ENCODE assay signal across 15 cellular contexts in the genomic region with DNA sequence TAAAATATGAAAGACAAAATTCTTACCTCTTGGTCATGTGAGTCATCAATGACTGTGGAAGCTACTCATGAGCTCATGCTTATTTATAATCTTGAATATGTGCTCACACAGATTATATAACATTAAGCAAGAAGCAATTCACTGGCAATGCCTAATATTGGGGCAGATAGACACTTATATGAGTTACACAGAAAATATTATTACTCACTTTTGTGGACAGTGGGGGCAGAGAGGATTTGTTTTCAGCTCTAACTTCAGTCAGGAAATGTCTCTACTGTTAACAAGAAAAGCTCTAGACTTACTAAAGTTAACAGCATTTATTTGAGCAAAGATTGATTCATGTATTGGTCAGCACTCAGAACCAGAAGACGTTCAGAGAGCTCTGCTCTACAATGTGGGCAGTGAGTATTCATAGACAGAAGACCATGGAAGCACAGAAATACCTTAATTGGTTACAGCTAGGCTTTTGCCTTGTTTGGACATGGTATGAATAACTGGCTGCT.
DNase-seq lines count a peak whose midpoint lies in the region; ATAC-seq, FAIRE-seq and TF ChIP-seq lines count a peak whose summit lies in the region.
"Had no signal": no experiment of that assay in that cellular context is flagged by ENCODE, and none has a peak within 500 bp of the region (broad histone marks: within the 10 kb centered on the region; RNA-seq: fewer than 3 reads in every experiment).

No MANE protein-coding gene starts in this region.

- no peaks in the 10 kb centered on the region for H3K79me2 ChIP-seq in smooth muscle cell (ENCODE audit: low read depth)

- H3K27me3 ChIP-seq in bronchial epithelial cell (ENCODE audit: control insufficient read depth, insufficient read depth, low read length) = no peaks in the 10 kb centered on the region
- H3K27me3 ChIP-seq in smooth muscle cell (ENCODE audit: low read depth) = no peaks in the 10 kb centered on the region
- no peaks in the 10 kb centered on the region for H3K27me3 ChIP-seq in uterus
- no peaks in the 10 kb centered on the region for H3K27me3 ChIP-seq in adrenal gland
- H3K27me3 ChIP-seq: colonic mucosa, left lung, right atrium auricular region had no signal

- H3K4me3 Mint-ChIP-seq in activated CD8-positive, alpha-beta T cell treated with anti-CD3 and anti-CD28 coated beads for 36 hours = no peak overlapping the region
- H3K4me3 Mint-ChIP-seq in activated CD8-positive, alpha-beta T cell treated with anti-CD3 and anti-CD28 coated beads, Interleukin-2, amount 10 ng/mL, durations not matched to agents 7 days and 5 days = no peak overlapping the region

- H3K27ac ChIP-seq in smooth muscle cell (ENCODE audit: low read depth) (peak overlapping the region; percentile 45), uterus (no peak overlapping the region), adrenal gland (no peak overlapping the region)
- H3K27ac ChIP-seq: colonic mucosa, left lung, right atrium auricular region had no signal

- 36% methylated on average over 1 of the region's 1 CpG for WGBS in smooth muscle cell (ENCODE audit: low lambda C conversion rate)
- 65 to 80% (median 67%) methylated on average over 1 of the region's 1 CpG for WGBS in adrenal gland, 4 donors

- peaks cover 4% of the 10 kb centered on the region for H3K9me3 Mint-ChIP-seq in activated CD8-positive, alpha-beta T cell treated with anti-CD3 and anti-CD28 coated beads for 36 hours
- H3K9me3 Mint-ChIP-seq in activated CD8-positive, alpha-beta T cell treated with anti-CD3 and anti-CD28 coated beads, Interleukin-2, amount 10 ng/mL, durations not matched to agents 7 days and 5 days (ENCODE audit: insufficient read depth) = peaks cover 21% of the 10 kb centered on the region

- H3K9ac ChIP-seq in smooth muscle cell (ENCODE audit: low read depth) = no peak overlapping the region

- no peaks in the 10 kb centered on the region for H3F3A ChIP-seq in smooth muscle cell (ENCODE audit: low read depth)

- no peak for DNase-seq in activated CD8-positive, alpha-beta T cell treated with anti-CD3 and anti-CD28 coated beads for 36 hours
- no peak for DNase-seq in activated CD8-positive, alpha-beta T cell treated with anti-CD3 and anti-CD28 coated beads, Interleukin-2, amount 10 ng/mL, durations not matched to agents 7 days and 5 days
- DNase-seq in M059J (ENCODE audit: low read depth) = peak; percentile 29
- DNase-seq in bronchial epithelial cell (ENCODE audit: low read depth) = peak; percentile 74
- DNase-seq in smooth muscle cell (lab: John Stamatoyannopoulos, UW; ENCODE audit: unreplicated experiment) = no peak
- DNase-seq in uterus = no peak
- no peak for DNase-seq in adrenal gland
- DNase-seq: ACHN, anterior cingulate cortex, colonic mucosa, left lung, NCI-H2081, NCI-H524 treated with DMSO at 0.1 percent for 48 hours had no signal

- peaks cover 48% of the 10 kb centered on the region for H3K4me1 Mint-ChIP-seq in activated CD8-positive, alpha-beta T cell treated with anti-CD3 and anti-CD28 coated beads for 36 hours (ENCODE audit: low read depth)
- H3K4me1 Mint-ChIP-seq in activated CD8-positive, alpha-beta T cell treated with anti-CD3 and anti-CD28 coated beads, Interleukin-2, amount 10 ng/mL, durations not matched to agents 7 days and 5 days (ENCODE audit: low read depth) = peaks cover 43% of the 10 kb centered on the region

- H3K4me1 ChIP-seq in smooth muscle cell (ENCODE audit: low read depth) (no peaks in the 10 kb centered on the region), uterus (no peaks in the 10 kb centered on the region), adrenal gland (replicated peaks in 1 of 2) (no peaks in the 10 kb centered on the region)
- H3K4me1 ChIP-seq: colonic mucosa, left lung, right atrium auricular region had no signal

- peak; percentile 41 for ATAC-seq in activated CD8-positive, alpha-beta T cell treated with anti-CD3 and anti-CD28 coated beads for 36 hours
- no peak for ATAC-seq in activated CD8-positive, alpha-beta T cell treated with anti-CD3 and anti-CD28 coated beads, Interleukin-2, amount 10 ng/mL, durations not matched to agents 7 days and 5 days
- ATAC-seq in GM21381 (IDR thresholded peaks at IDR 0.05; ENCODE audit: unreplicated experiment) = no peak
- ATAC-seq: left lung had no signal

- H3K27me3 Mint-ChIP-seq in activated CD8-positive, alpha-beta T cell treated with anti-CD3 and anti-CD28 coated beads for 36 hours = no peaks in the 10 kb centered on the region
- no peaks in the 10 kb centered on the region for H3K27me3 Mint-ChIP-seq in activated CD8-positive, alpha-beta T cell treated with anti-CD3 and anti-CD28 coated beads, Interleukin-2, amount 10 ng/mL, durations not matched to agents 7 days and 5 days (ENCODE audit: low read depth)

- no peaks in the 10 kb centered on the region for H4K20me1 ChIP-seq in smooth muscle cell (ENCODE audit: low read depth)

- H3K4me3 ChIP-seq in bronchial epithelial cell (ENCODE audit: low read depth, low read length) = no peak overlapping the region
- no peak overlapping the region for H3K4me3 ChIP-seq in smooth muscle cell
- H3K4me3 ChIP-seq in uterus = no peak overlapping the region
- H3K4me3 ChIP-seq in adrenal gland = no peak overlapping the region
- H3K4me3 ChIP-seq: colonic mucosa, left lung, right atrium auricular region had no signal

- TF ChIP-seq CTCF in activated CD8-positive, alpha-beta T cell treated with anti-CD3 and anti-CD28 coated beads for 36 hours (IDR thresholded peaks at IDR 0.05) = no peak
- TF ChIP-seq CTCF in bronchial epithelial cell (IDR thresholded peaks at IDR 0.05; ENCODE audit: insufficient read depth, low read length, severe bottlenecking) = no peak
- TF ChIP-seq CTCF in smooth muscle cell (IDR thresholded peaks at IDR 0.05; ENCODE audit: borderline replicate concordance, insufficient read depth, poor library complexity, severe bottlenecking) = no peak
- TF ChIP-seq CTCF in uterus (IDR thresholded peaks at IDR 0.05) = no peak
- no peak for TF ChIP-seq CTCF in adrenal gland (IDR thresholded peaks at IDR 0.05)

- CTCF ChIA-PET in activated CD8-positive, alpha-beta T cell treated with anti-CD3 and anti-CD28 coated beads for 36 hours (lab: Charles Lee) = interaction anchor here (1.1 to 1.4 kb wide), 3 partner anchors 15 to 47 kb away, joined by 3 to 10 read pairs (median 7); no protein-coding TSS in a partner anchor
- CTCF ChIA-PET in activated CD8-positive, alpha-beta T cell treated with anti-CD3 and anti-CD28 coated beads, Interleukin-2, amount 10 ng/mL, durations not matched to agents 7 days and 5 days (lab: Charles Lee) = interaction anchor here (1.4 to 4.0 kb wide), 3 partner anchors 9 to 47 kb away, joined by 5 to 19 read pairs (median 6); no protein-coding TSS in a partner anchor

- intact Hi-C loops in activated CD8-positive, alpha-beta T cell treated with anti-CD3 and anti-CD28 coated beads for 36 hours (cut with micrococcal nuclease) = no loop called here
- intact Hi-C loops in uterus (cut with DNase I; ENCODE audit: low total_unique reads) (no loop called here), adrenal gland (cut with DNase I) (no loop called here)

- H3K36me3 ChIP-seq in bronchial epithelial cell (ENCODE audit: control insufficient read depth, insufficient read depth, low read length) (no peaks in the 10 kb centered on the region), smooth muscle cell (ENCODE audit: low read depth) (no peaks in the 10 kb centered on the region), uterus (no peaks in the 10 kb centered on the region), adrenal gland (replicated peaks in 1 of 2) (no peaks in the 10 kb centered on the region)
- H3K36me3 ChIP-seq: colonic mucosa, left lung, right atrium auricular region had no signal

- POLR2A ChIA-PET in activated CD8-positive, alpha-beta T cell treated with anti-CD3 and anti-CD28 coated beads for 36 hours (lab: Charles Lee) = no interaction called here
- POLR2A ChIA-PET in activated CD8-positive, alpha-beta T cell treated with anti-CD3 and anti-CD28 coated beads, Interleukin-2, amount 10 ng/mL, durations not matched to agents 7 days and 5 days (lab: Charles Lee) = interaction anchor here (0.9 to 1.3 kb wide), 2 partner anchors 15 to 19 kb away, joined by 3 read pairs; no protein-coding TSS in a partner anchor

- peak overlapping the region; percentile 30 for H2AFZ ChIP-seq in smooth muscle cell (ENCODE audit: low read depth)

- H3K9me3 ChIP-seq in smooth muscle cell (replicated peaks; ENCODE audit: low read depth) = no peaks in the 10 kb centered on the region
- no peaks in the 10 kb centered on the region for H3K9me3 ChIP-seq in uterus
- no peaks in the 10 kb centered on the region for H3K9me3 ChIP-seq in adrenal gland (replicated peaks in 1 of 3)
- H3K9me3 ChIP-seq: colonic mucosa, left lung, right atrium auricular region had no signal

- H3K36me3 Mint-ChIP-seq in activated CD8-positive, alpha-beta T cell treated with anti-CD3 and anti-CD28 coated beads for 36 hours (ENCODE audit: low read depth) = peaks cover 25% of the 10 kb centered on the region
- peaks cover 38% of the 10 kb centered on the region for H3K36me3 Mint-ChIP-seq in activated CD8-positive, alpha-beta T cell treated with anti-CD3 and anti-CD28 coated beads, Interleukin-2, amount 10 ng/mL, durations not matched to agents 7 days and 5 days (ENCODE audit: low read depth)

- peak overlapping the region; percentile 73 for H3K27ac Mint-ChIP-seq in activated CD8-positive, alpha-beta T cell treated with anti-CD3 and anti-CD28 coated beads for 36 hours
- no peak overlapping the region for H3K27ac Mint-ChIP-seq in activated CD8-positive, alpha-beta T cell treated with anti-CD3 and anti-CD28 coated beads, Interleukin-2, amount 10 ng/mL, durations not matched to agents 7 days and 5 days

- TF ChIP-seq POLR2A in uterus (IDR thresholded peaks at IDR 0.05) = no peak
- no peak for TF ChIP-seq POLR2A in adrenal gland (IDR thresholded peaks at IDR 0.05)

- no peak overlapping the region for H3K4me2 ChIP-seq in smooth muscle cell

- FAIRE-seq in bronchial epithelial cell (lab: Jason Lieb, UNC) = no peak

Comparison
In these comparisons a context has a peak if more than half of its experiments do, and no peak if none do; other contexts are left out.
1. DNase-seq: peak in M059J (single experiment) and bronchial epithelial cell (single experiment); none in activated CD8-positive, alpha-beta T cell treated with anti-CD3 and anti-CD28 coated beads for 36 hours (single experiment), activated CD8-positive, alpha-beta T cell treated with anti-CD3 and anti-CD28 coated beads, Interleukin-2, amount 10 ng/mL, durations not matched to agents 7 days and 5 days (single experiment), smooth muscle cell (single experiment), uterus (0 of 2) and adrenal gland (0 of 7).